8 cellular contexts compared by ENCODE assay signal in genomic region chr1:204480515-204480914, GRCh38. TPM values are rescaled to one million over a fixed set of nuclear protein-coding genes. Genes with fewer than 3 reads are reported as not detected.
DNase-seq lines count a peak whose midpoint lies in the region; ATAC-seq and TF ChIP-seq lines count a peak whose summit lies in the region.

No MANE protein-coding gene starts in this region.

- peak in 6 of 8 donors; percentile 15 to 51 (median 23) for ATAC-seq in heart right ventricle
- peak; percentile 60 for ATAC-seq in HG02938 (IDR thresholded peaks at IDR 0.05; ENCODE audit: unreplicated experiment)
- no peak for ATAC-seq in activated T-helper 17 cell treated with anti-CD3 and anti-CD28 coated beads, Interleukin-2, amount 50 U/mL, for 72 hours (replicated peaks)

- peaks cover 27% of the 10 kb centered on the region for H3K36me3 Mint-ChIP-seq in activated T-helper 17 cell treated with anti-CD3 and anti-CD28 coated beads, Interleukin-2, amount 50 U/mL, for 72 hours (ENCODE audit: low read depth)
- no peaks in the 10 kb centered on the region for H3K36me3 Mint-ChIP-seq in HFFc6 (ENCODE audit: low read depth)

- peaks cover 25 to 100% (median 90%) of the 10 kb centered on the region in 9 donors for H3K4me1 ChIP-seq in heart right ventricle
- peaks cover 82 to 94% of the 10 kb centered on the region in 2 donors for H3K4me1 ChIP-seq in thyroid gland

- H3K36me3 ChIP-seq in heart right ventricle: peaks cover 0 to 15% (median 0%) of the 10 kb centered on the region in 9 donors
- no peaks in the 10 kb centered on the region for H3K36me3 ChIP-seq in thyroid gland

- no peaks in the 10 kb centered on the region for H3K9me3 Mint-ChIP-seq in activated T-helper 17 cell treated with anti-CD3 and anti-CD28 coated beads, Interleukin-2, amount 50 U/mL, for 72 hours
- no peaks in the 10 kb centered on the region for H3K9me3 Mint-ChIP-seq in HFFc6

- H3K27me3 ChIP-seq in heart right ventricle: no peaks in the 10 kb centered on the region
- H3K27me3 ChIP-seq in thyroid gland: no peaks in the 10 kb centered on the region

- WGBS in heart right ventricle, 2 donors: 57% methylated on average over 8 of the region's 8 CpGs
- WGBS in thyroid gland, 2 donors: 40 to 54% methylated on average over 5 to 8 of the region's 8 CpGs

- peaks cover 57% of the 10 kb centered on the region for H3K4me1 Mint-ChIP-seq in activated T-helper 17 cell treated with anti-CD3 and anti-CD28 coated beads, Interleukin-2, amount 50 U/mL, for 72 hours
- peaks cover 7% of the 10 kb centered on the region for H3K4me1 Mint-ChIP-seq in HFFc6 (ENCODE audit: low read depth)

- TF ChIP-seq CTCF in heart right ventricle (IDR thresholded peaks at IDR 0.05) (no peak), thyroid gland (IDR thresholded peaks at IDR 0.05) (no peak), HFFc6 (IDR thresholded peaks at IDR 0.05) (no peak)

- DNase-seq in heart right ventricle (no peak), cardiac septum (ENCODE audit: low spot score) (no peak), thyroid gland (peak; percentile 62 to 68), HFFc6 (no peak), KG1 (lab: John Stamatoyannopoulos, UW) (no peak), cerebellum (ENCODE audit: low spot score) (no peak)

- peak overlapping the region; percentile 58 for H3K27ac Mint-ChIP-seq in activated T-helper 17 cell treated with anti-CD3 and anti-CD28 coated beads, Interleukin-2, amount 50 U/mL, for 72 hours
- H3K27ac Mint-ChIP-seq in HFFc6: no peak overlapping the region

- H3K27ac ChIP-seq in heart right ventricle (peak overlapping the region in 6 of 10 donors; percentile 28 to 81 (median 61)), thyroid gland (peak overlapping the region; percentile 91 to 96 (median 94))

- H3K4me3 Mint-ChIP-seq in activated T-helper 17 cell treated with anti-CD3 and anti-CD28 coated beads, Interleukin-2, amount 50 U/mL, for 72 hours: no peak overlapping the region
- H3K4me3 Mint-ChIP-seq in HFFc6: no peak overlapping the region

- H3K4me3 ChIP-seq in heart right ventricle: no peak overlapping the region
- no peak overlapping the region for H3K4me3 ChIP-seq in thyroid gland (replicated peaks in 1 of 3)

- no peaks in the 10 kb centered on the region for H3K27me3 Mint-ChIP-seq in activated T-helper 17 cell treated with anti-CD3 and anti-CD28 coated beads, Interleukin-2, amount 50 U/mL, for 72 hours
- peaks cover 25% of the 10 kb centered on the region for H3K27me3 Mint-ChIP-seq in HFFc6 (ENCODE audit: insufficient read depth)

- no peak for TF ChIP-seq POLR2A in thyroid gland (IDR thresholded peaks at IDR 0.05)

- H3K9me3 ChIP-seq in heart right ventricle (no peaks in the 10 kb centered on the region), thyroid gland (no peaks in the 10 kb centered on the region)

- intact Hi-C loops in heart right ventricle (cut with DNase I): no loop called here
- intact Hi-C loops in cardiac septum (cut with DNase I): no loop called here
- intact Hi-C loops in thyroid gland (cut with DNase I): no loop called here

RNA-seq across cellular contexts. Expression of gene PIK3C2B, which starts 14.1 kb away (rescaled TPM):
- total RNA-seq in heart right ventricle (10 to 100 TPM; 16.4 to 31.9 (median 23.0) TPM), cardiac septum (28.8 TPM), thyroid gland (10 to 100 TPM; 19.9 to 36.9 (median 27.2) TPM), cerebellum (32.3 TPM)
- polyA plus RNA-seq in heart right ventricle: 10 to 100 TPM in 1 of 2 donors, 1 to 10 TPM in 1; 4.4 to 16.6 TPM
- 10 to 100 TPM; 31.0 to 67.6 TPM for total RNA-seq in activated T-helper 17 cell treated with anti-CD3 and anti-CD28 coated beads, Interleukin-2, amount 50 U/mL, for 72 hours
- total RNA-seq in HFFc6 (2021; fragmentation: NEBNext Ultra II Directional; extraction: Animal tissue kit (Norgen Biotek cat#: 25700)): 1 to 10 TPM; 1.6 to 3.2 (median 2.0) TPM

RNA-seq across cellular contexts. Expression of gene MDM4, which starts 35.7 kb away (rescaled TPM):
- total RNA-seq in heart right ventricle (10 to 100 TPM; 30.7 to 43.7 (median 40.5) TPM), cardiac septum (59.2 TPM), thyroid gland (100 to 1,000 TPM in 2 of 4 donors, 10 to 100 TPM in 2; 72.3 to 177 (median 102) TPM), cerebellum (116 TPM)
- polyA plus RNA-seq in heart right ventricle: 10 to 100 TPM in 1 of 2 donors, 1 to 10 TPM in 1; 3.7 to 17.6 TPM
- total RNA-seq in activated T-helper 17 cell treated with anti-CD3 and anti-CD28 coated beads, Interleukin-2, amount 50 U/mL, for 72 hours: 100 to 1,000 TPM in 1 of 2 donors, 10 to 100 TPM in 1; 71.3 to 130 TPM
- total RNA-seq in HFFc6 (2021; fragmentation: NEBNext Ultra II Directional; extraction: Animal tissue kit (Norgen Biotek cat#: 25700)): 10 to 100 TPM; 21.9 to 28.1 (median 22.7) TPM

Comparison
In these comparisons a context has a peak if more than half of its experiments do, and no peak if none do; other contexts are left out.
1. DNase-seq: peak in thyroid gland (2 of 2); none in heart right ventricle (0 of 2), cardiac septum (single experiment), HFFc6 (single experiment), KG1 (single experiment) and cerebellum (single experiment).